ENCODE assay signal across 12 cellular contexts in the genomic region with DNA sequence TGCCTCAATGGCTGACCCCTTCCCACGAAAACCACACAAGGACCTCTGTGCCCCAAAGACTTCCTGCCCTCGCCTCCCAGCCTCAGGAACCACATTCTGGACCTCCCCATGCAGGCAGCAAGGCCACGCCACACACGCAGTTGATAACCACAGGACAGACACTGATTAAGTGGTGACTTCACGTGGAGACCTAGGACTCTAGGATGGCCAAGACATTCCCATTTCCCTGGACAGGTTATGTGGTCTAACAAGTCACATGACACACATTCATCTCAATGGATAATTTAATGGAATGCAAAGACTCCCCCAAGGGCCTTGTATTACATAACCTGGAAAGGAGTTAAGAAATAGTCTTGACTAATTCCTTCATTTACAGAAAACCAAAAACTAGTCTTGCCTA.
DNase-seq lines count a peak whose midpoint lies in the region; ATAC-seq, FAIRE-seq and TF ChIP-seq lines count a peak whose summit lies in the region.
"Had no signal": no experiment of that assay in that cellular context is flagged by ENCODE, and none has a peak within 500 bp of the region (broad histone marks: within the 10 kb centered on the region; RNA-seq: fewer than 3 reads in every experiment).

No MANE protein-coding gene starts in this region.

- peaks cover 78% of the 10 kb centered on the region for H4K20me1 ChIP-seq in astrocyte (ENCODE audit: insufficient read depth, low read length)
- H4K20me1 ChIP-seq in neural progenitor cell (ENCODE audit: low read depth), result peaks cover 2% of the 10 kb centered on the region

- H3K36me3 ChIP-seq in astrocyte (ENCODE audit: insufficient read depth, low read length) (peaks cover 54% of the 10 kb centered on the region), neural progenitor cell (peaks cover 3% of the 10 kb centered on the region)

- no peak for FAIRE-seq in astrocyte (lab: Jason Lieb, UNC)

- ATAC-seq in GM21825 (IDR thresholded peaks at IDR 0.05; ENCODE audit: unreplicated experiment), result no peak
- ATAC-seq: mucosa of descending colon had no signal

- H3K4me1 ChIP-seq in astrocyte (ENCODE audit: insufficient read depth, low read length), result peaks cover 23% of the 10 kb centered on the region
- no peaks in the 10 kb centered on the region for H3K4me1 ChIP-seq in neural progenitor cell

- H3K9me3 Mint-ChIP-seq in astrocyte (ENCODE audit: unreplicated experiment) (no peaks in the 10 kb centered on the region), neural progenitor cell (no peaks in the 10 kb centered on the region)

- H3K27ac Mint-ChIP-seq in astrocyte (ENCODE audit: unreplicated experiment) (peak overlapping the region; percentile 79), neural progenitor cell (no peak overlapping the region)

- H3K27me3 Mint-ChIP-seq in astrocyte (ENCODE audit: low read depth, unreplicated experiment) (no peaks in the 10 kb centered on the region), neural progenitor cell (ENCODE audit: insufficient read depth, low read depth) (no peaks in the 10 kb centered on the region)

- H3F3A ChIP-seq in neural progenitor cell (ENCODE audit: low read depth), result no peaks in the 10 kb centered on the region

- H3K9ac ChIP-seq in astrocyte (ENCODE audit: low read length), result no peak overlapping the region
- no peak overlapping the region for H3K9ac ChIP-seq in neural progenitor cell

- H3K4me1 Mint-ChIP-seq in astrocyte (ENCODE audit: low read depth, unreplicated experiment) (peaks cover 38% of the 10 kb centered on the region), neural progenitor cell (no peaks in the 10 kb centered on the region)

- no peak overlapping the region for H3K4me2 ChIP-seq in astrocyte (ENCODE audit: low read length)
- H3K4me2 ChIP-seq in neural progenitor cell, result no peak overlapping the region

- H3K4me3 Mint-ChIP-seq in astrocyte (ENCODE audit: unreplicated experiment) (peak overlapping the region; percentile 22), neural progenitor cell (no peak overlapping the region)

- H3K36me3 Mint-ChIP-seq in astrocyte (ENCODE audit: low read depth, unreplicated experiment), result peaks cover 42% of the 10 kb centered on the region
- H3K36me3 Mint-ChIP-seq in neural progenitor cell, result peaks cover 32% of the 10 kb centered on the region

- no peaks in the 10 kb centered on the region for H3K9me3 ChIP-seq in astrocyte (ENCODE audit: insufficient read depth, low read depth, low read length)
- no peaks in the 10 kb centered on the region for H3K9me3 ChIP-seq in neural progenitor cell (ENCODE audit: low read depth)
- H3K9me3 ChIP-seq: mucosa of descending colon had no signal

- H3K27ac ChIP-seq in astrocyte (ENCODE audit: low read depth, low read length), result no peak overlapping the region
- no peak overlapping the region for H3K27ac ChIP-seq in neural progenitor cell

- H3K4me3 ChIP-seq in astrocyte (ENCODE audit: insufficient read depth, low read depth, low read length) (no peak overlapping the region), neural progenitor cell (no peak overlapping the region)
- H3K4me3 ChIP-seq: mucosa of descending colon had no signal

- TF ChIP-seq CTCF in astrocyte (IDR thresholded peaks at IDR 0.05; ENCODE audit: insufficient read depth, low read depth, low read length) (no peak), neural progenitor cell (IDR thresholded peaks at IDR 0.05) (no peak)

- H3K27me3 ChIP-seq in astrocyte (ENCODE audit: insufficient read depth, low read length), result no peaks in the 10 kb centered on the region
- no peaks in the 10 kb centered on the region for H3K27me3 ChIP-seq in neural progenitor cell

- DNase-seq in AG20443 (ENCODE audit: low spot score) (peak; percentile 46), ELR (ENCODE audit: low read depth) (peak; percentile 41), astrocyte (ENCODE audit: low read depth) (peak; percentile 71), myocyte (ENCODE audit: low read depth) (peak; percentile 48), neural progenitor cell (ENCODE audit: low spot score) (no peak), NCI-H524 treated with DMSO at 0.1 percent for 48 hours (lab: John Stamatoyannopoulos, UW) (no peak), hypothalamus (lab: John Stamatoyannopoulos, UW) (no peak)
- DNase-seq: activated CD4-positive, CD25-positive, alpha-beta regulatory T cell treated with anti-CD3 and anti-CD28 coated beads, Interleukin-2, amount 50 U/mL, for 72 hours; DMS153; mucosa of descending colon; NCI-H524 had no signal

- H3K79me2 ChIP-seq in astrocyte (ENCODE audit: insufficient read depth, low read length), result no peaks in the 10 kb centered on the region
- no peaks in the 10 kb centered on the region for H3K79me2 ChIP-seq in neural progenitor cell (ENCODE audit: low read depth)

- H2AFZ ChIP-seq in astrocyte (ENCODE audit: low read depth, low read length), result no peak overlapping the region
- no peak overlapping the region for H2AFZ ChIP-seq in neural progenitor cell (replicated peaks)

Comparison
In these comparisons a context has a peak if more than half of its experiments do, and no peak if none do; other contexts are left out.
1. DNase-seq: peak in AG20443 (single experiment), ELR (single experiment), astrocyte (single experiment) and myocyte (single experiment); none in neural progenitor cell (single experiment), NCI-H524 treated with DMSO at 0.1 percent for 48 hours (single experiment) and hypothalamus (0 of 51).